ENCODE assay signal across 7 cellular contexts in genomic region chr6:89818977-89819335, GRCh38. TPM values are rescaled to one million over a fixed set of nuclear protein-coding genes. Genes with fewer than 3 reads are reported as not detected.
DNase-seq lines count a peak whose midpoint lies in the region; ATAC-seq and TF ChIP-seq lines count a peak whose summit lies in the region.

No MANE protein-coding gene starts in this region.

- H3K27ac ChIP-seq in Karpas-422 (ENCODE audit: low read length): peak overlapping the region; percentile 40; the same call in 1 of the 2 replicates

- peak overlapping the region; percentile 98 for H3K4me3 ChIP-seq in Karpas-422 (ENCODE audit: low read length)

- no peaks in the 10 kb centered on the region for H3K9me2 ChIP-seq in Karpas-422 (replicated peaks; ENCODE audit: insufficient read depth, low read length)

- H3K9me3 ChIP-seq in Karpas-422 (ENCODE audit: low read length): no peaks in the 10 kb centered on the region

- H4K20me1 ChIP-seq in Karpas-422 (ENCODE audit: insufficient read depth, low read depth, low read length): peaks cover 31% of the 10 kb centered on the region

- POLR2A ChIA-PET in activated CD4-positive, alpha-beta memory T cell treated with anti-CD3 and anti-CD28 coated beads for 36 hours (lab: Charles Lee): interaction anchor here (1.0 to 2.2 kb wide), 9 partner anchors 10 to 738 kb away, joined by 3 to 55 read pairs (median 4); partner anchors contain the start of genes CASP8AP2 and PNRC1

- no peaks in the 10 kb centered on the region; the same call in 1 of the 2 replicates for H3K36me3 ChIP-seq in Karpas-422 (ENCODE audit: insufficient read depth, low read length)

- H3K4me3 Mint-ChIP-seq in activated CD4-positive, alpha-beta memory T cell treated with anti-CD3 and anti-CD28 coated beads for 36 hours: peak overlapping the region; percentile 98

- H2AFZ ChIP-seq in Karpas-422 (ENCODE audit: low read length): no peak overlapping the region; the same call in 1 of the 2 replicates

- H3K9me3 Mint-ChIP-seq in activated CD4-positive, alpha-beta memory T cell treated with anti-CD3 and anti-CD28 coated beads for 36 hours: no peaks in the 10 kb centered on the region

- H3K79me2 ChIP-seq in Karpas-422 (ENCODE audit: low read length): peaks cover 69% of the 10 kb centered on the region

- H3K27me3 Mint-ChIP-seq in activated CD4-positive, alpha-beta memory T cell treated with anti-CD3 and anti-CD28 coated beads for 36 hours: no peaks in the 10 kb centered on the region

- peaks cover 3% of the 10 kb centered on the region for H3K36me3 Mint-ChIP-seq in activated CD4-positive, alpha-beta memory T cell treated with anti-CD3 and anti-CD28 coated beads for 36 hours

- H3K4me1 ChIP-seq in Karpas-422 (ENCODE audit: low read length): peaks cover 27% of the 10 kb centered on the region

- CTCF ChIA-PET in activated CD4-positive, alpha-beta memory T cell treated with anti-CD3 and anti-CD28 coated beads for 36 hours (lab: Charles Lee): interaction anchor here (1.2 to 3.0 kb wide), 4 partner anchors 11 to 167 kb away, joined by 4 to 25 read pairs (median 4); partner anchors contain the start of gene CASP8AP2

- peak overlapping the region; percentile 84 for H3K9ac ChIP-seq in Karpas-422 (ENCODE audit: low read length)

- ATAC-seq in GM18498 (IDR thresholded peaks at IDR 0.05; ENCODE audit: unreplicated experiment) (peak; percentile 23), GM21825 (IDR thresholded peaks at IDR 0.05; ENCODE audit: unreplicated experiment) (peak; percentile 21), omental fat pad (ENCODE audit: low FRiP score) (peak; percentile 60)

- DNase-seq in Karpas-422 (peak; percentile 79), globus pallidus (ENCODE audit: low spot score) (peak; percentile 11), omental fat pad (ENCODE audit: low spot score) (no peak), amniotic stem cell (lab: John Stamatoyannopoulos, UW) (no peak)
- DNase-seq in activated CD4-positive, alpha-beta memory T cell treated with anti-CD3 and anti-CD28 coated beads for 36 hours: no peak

- no peak for TF ChIP-seq CTCF in omental fat pad (IDR thresholded peaks at IDR 0.05)

- H3K4me2 ChIP-seq in Karpas-422 (ENCODE audit: low read depth, low read length, poor library complexity, severe bottlenecking): peak overlapping the region; percentile 79

- intact Hi-C loops in activated CD4-positive, alpha-beta memory T cell treated with anti-CD3 and anti-CD28 coated beads for 36 hours (cut with micrococcal nuclease): loop anchor here (1.0 to 2.0 kb wide), 3 partner anchors 10 to 768 kb away; partner anchors contain the start of genes CASP8AP2 and MAP3K7

- no peaks in the 10 kb centered on the region for H3K27me3 ChIP-seq in Karpas-422 (ENCODE audit: low read length)

- peak overlapping the region; percentile 97 for H3K27ac Mint-ChIP-seq in activated CD4-positive, alpha-beta memory T cell treated with anti-CD3 and anti-CD28 coated beads for 36 hours

- H3K4me1 Mint-ChIP-seq in activated CD4-positive, alpha-beta memory T cell treated with anti-CD3 and anti-CD28 coated beads for 36 hours (ENCODE audit: low read depth): peaks cover 34% of the 10 kb centered on the region

RNA-seq across cellular contexts. Expression of gene MDN1, which starts 0.6 kb away (rescaled TPM):
- total RNA-seq in Karpas-422 (2014; rRNA removed; shearing (Covaris generic); ENCODE audit: low replicate concordance): 36.5 and 42.0 TPM in 2 replicates
- 10 to 100 TPM; 39.1 to 40.2 TPM for total RNA-seq in activated CD4-positive, alpha-beta memory T cell treated with anti-CD3 and anti-CD28 coated beads for 36 hours
- total RNA-seq in omental fat pad: 10 to 100 TPM; 21.6 to 58.5 (median 33.3) TPM

RNA-seq across cellular contexts. Expression of gene CASP8AP2, which starts 10.7 kb away (rescaled TPM):
- 14.4 and 23.6 TPM in 2 replicates for total RNA-seq in Karpas-422 (2014; rRNA removed; shearing (Covaris generic); ENCODE audit: low replicate concordance)
- total RNA-seq in activated CD4-positive, alpha-beta memory T cell treated with anti-CD3 and anti-CD28 coated beads for 36 hours: 10 to 100 TPM; 32.4 to 34.2 TPM
- total RNA-seq in omental fat pad: 10 to 100 TPM in 2 of 4 donors, 1 to 10 TPM in 2; 8.6 to 24.0 (median 11.0) TPM

Comparison
In these comparisons a context has a peak if more than half of its experiments do, and no peak if none do; other contexts are left out.
1. DNase-seq: peak in Karpas-422 (single experiment) and globus pallidus (single experiment); none in activated CD4-positive, alpha-beta memory T cell treated with anti-CD3 and anti-CD28 coated beads for 36 hours (single experiment), omental fat pad (single experiment) and amniotic stem cell (single experiment).
2. Peak in every context shown above with its lines, with median percentiles within 50 percentile points of each other: ATAC-seq.